Comparison of ENCODE assay signal across 1 cellular context in the genomic region with DNA sequence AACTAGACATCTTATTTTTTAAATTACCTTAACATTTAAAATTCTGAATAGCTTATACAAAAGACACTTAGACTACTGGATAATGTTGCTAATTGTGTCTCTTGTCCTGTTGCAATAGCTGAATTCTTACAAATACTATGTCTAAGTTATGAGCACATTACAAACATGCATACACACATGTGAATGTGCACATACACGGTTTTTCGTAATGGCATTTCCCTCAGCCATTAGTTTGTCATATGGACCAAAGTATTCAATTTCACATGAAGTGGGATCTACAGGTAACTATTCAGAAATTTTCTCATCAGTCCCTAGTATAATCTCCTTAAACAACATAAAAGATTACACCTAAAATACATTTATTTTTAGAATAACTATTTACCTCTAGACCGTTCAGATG.
TF ChIP-seq lines count a peak whose summit lies in the region.

No MANE protein-coding gene starts in this region.

TF ChIP-seq in SK-N-SH, 30 proteins besides CTCF, POLR2A, EP300 and RAD21 (continued from another document):
- TF ChIP-seq, protein P1, sequence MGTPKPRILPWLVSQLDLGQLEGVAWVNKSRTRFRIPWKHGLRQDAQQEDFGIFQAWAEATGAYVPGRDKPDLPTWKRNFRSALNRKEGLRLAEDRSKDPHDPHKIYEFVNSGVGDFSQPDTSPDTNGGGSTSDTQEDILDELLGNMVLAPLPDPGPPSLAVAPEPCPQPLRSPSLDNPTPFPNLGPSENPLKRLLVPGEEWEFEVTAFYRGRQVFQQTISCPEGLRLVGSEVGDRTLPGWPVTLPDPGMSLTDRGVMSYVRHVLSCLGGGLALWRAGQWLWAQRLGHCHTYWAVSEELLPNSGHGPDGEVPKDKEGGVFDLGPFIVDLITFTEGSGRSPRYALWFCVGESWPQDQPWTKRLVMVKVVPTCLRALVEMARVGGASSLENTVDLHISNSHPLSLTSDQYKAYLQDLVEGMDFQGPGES (IDR thresholded peaks at IDR 0.05; ENCODE audit: low read depth, low read length), result no peak
- TF ChIP-seq CHD2 (IDR thresholded peaks at IDR 0.05; ENCODE audit: low read length, partially characterized antibody) (no peak), NFIC (IDR thresholded peaks at IDR 0.05; ENCODE audit: borderline replicate concordance) (no peak), ELF1 (IDR thresholded peaks at IDR 0.05) (no peak), YY1 (IDR thresholded peaks at IDR 0.05; ENCODE audit: low read depth) (no peak), GABPA (IDR thresholded peaks at IDR 0.05; ENCODE audit: low read depth) (no peak), FOXJ3 (CRISPR knock-in tag; IDR thresholded peaks at IDR 0.05) (no peak), NRF1 (IDR thresholded peaks at IDR 0.05; ENCODE audit: low read depth, low read length) (no peak)
